3 cellular contexts compared by ENCODE assay signal in the genomic region with DNA sequence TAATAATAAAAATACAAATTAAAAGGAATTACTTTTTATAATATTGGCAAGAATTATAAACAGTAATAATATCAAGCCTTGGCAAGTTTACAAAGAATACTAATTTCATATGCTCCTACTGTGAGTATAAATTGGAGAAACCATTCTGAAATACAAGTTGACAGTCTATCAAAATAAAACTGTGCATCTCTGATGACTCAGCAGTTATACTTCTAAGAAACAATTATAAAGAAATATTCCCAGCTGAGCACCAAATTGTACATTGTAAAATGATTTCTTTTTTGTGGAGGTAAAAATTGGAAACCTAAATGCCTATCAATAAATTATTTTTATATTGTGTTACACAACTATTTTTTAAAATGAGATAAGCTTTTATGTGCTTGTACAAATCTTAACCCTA.
A peak's percentile ranks its signal among the peaks of the same experiment; 100 is the strongest.
TF ChIP-seq lines count a peak whose summit lies in the region.

No MANE protein-coding gene starts in this region.

TF ChIP-seq in HepG2, 621 proteins besides CTCF, POLR2A, EP300 and RAD21:
- TF ChIP-seq MAFF (IDR thresholded peaks at IDR 0.05; ENCODE audit: low read depth, low read length) (peak; percentile 85), FOXO1 (CRISPR knock-in tag; IDR thresholded peaks at IDR 0.05) (no peak), MAFK (conservative IDR thresholded peaks at IDR 0.05 in 1 of 2, IDR thresholded peaks at IDR 0.05 in 1 of 2; ENCODE audit: low read length in 2 of 2) (peak; percentile 75 to 93), BRD4 (CRISPR knock-in tag; IDR thresholded peaks at IDR 0.05) (no peak), NFIC (IDR thresholded peaks at IDR 0.05; ENCODE audit: low read length) (no peak)

TF ChIP-seq in K562, 482 proteins besides CTCF, POLR2A, EP300 and RAD21:
- TF ChIP-seq NFE2L1 (tag; IDR thresholded peaks at IDR 0.05; ENCODE audit: borderline replicate concordance, low read depth) (peak; percentile 18; the same call in 1 of the 2 replicates), GABPB2 (CRISPR knock-in tag; conservative IDR thresholded peaks at IDR 0.05) (no peak), MAFG (tag; conservative IDR thresholded peaks at IDR 0.05) (peak; percentile 65), NR2C1 (IDR thresholded peaks at IDR 0.05) (no peak), NR2C1 (tag; IDR thresholded peaks at IDR 0.05) (no peak), ZNF316 (IDR thresholded peaks at IDR 0.05) (peak; percentile 67), YY1 (IDR thresholded peaks at IDR 0.05; ENCODE audit: borderline replicate concordance in 1 of 3, control insufficient read depth in 1 of 3, extremely low read depth in 1 of 3, insufficient read depth in 3 of 3, insufficient read length in 1 of 3, insufficient replicate concordance in 2 of 3, low read depth in 1 of 3, low read length in 2 of 3) (no peak), MBD1 (CRISPR knock-in tag; IDR thresholded peaks at IDR 0.05) (no peak), C11orf30 (IDR thresholded peaks at IDR 0.05; ENCODE audit: low read depth) (peak; percentile 56; the same call in 1 of the 2 replicates), GTF2F1 (IDR thresholded peaks at IDR 0.05; ENCODE audit: low read depth, low read length) (no peak), MAFF (IDR thresholded peaks at IDR 0.05; ENCODE audit: low read length) (peak; percentile 69), MAFK (IDR thresholded peaks at IDR 0.05; ENCODE audit: low read length) (peak; percentile 73)

TF ChIP-seq in SK-N-SH treated with all-trans-retinoic acid at 6 μM for 48 hours, 23 proteins besides CTCF, POLR2A, EP300 and RAD21:
- TF ChIP-seq ESRRG (CRISPR knock-in tag; IDR thresholded peaks at IDR 0.05) (no peak), RARB (CRISPR knock-in tag; IDR thresholded peaks at IDR 0.05) (no peak), ZNF70 (CRISPR knock-in tag; IDR thresholded peaks at IDR 0.05) (no peak), PPARA (CRISPR knock-in tag; IDR thresholded peaks at IDR 0.05; ENCODE audit: borderline replicate concordance) (no peak), TSHZ2 (CRISPR knock-in tag; IDR thresholded peaks at IDR 0.05) (no peak), ZC3H10 (CRISPR knock-in tag; IDR thresholded peaks at IDR 0.05) (no peak), ZNF8 (CRISPR knock-in tag; IDR thresholded peaks at IDR 0.05) (no peak), ARNTL (CRISPR knock-in tag; IDR thresholded peaks at IDR 0.05; ENCODE audit: borderline replicate concordance, low read depth) (no peak), TCF4 (CRISPR knock-in tag; IDR thresholded peaks at IDR 0.05; ENCODE audit: borderline replicate concordance) (no peak), OSR1 (CRISPR knock-in tag; IDR thresholded peaks at IDR 0.05) (no peak), CSDC2 (CRISPR knock-in tag; IDR thresholded peaks at IDR 0.05) (no peak), PATZ1 (CRISPR knock-in tag; IDR thresholded peaks at IDR 0.05; ENCODE audit: borderline replicate concordance) (no peak), TOX (CRISPR knock-in tag; IDR thresholded peaks at IDR 0.05; ENCODE audit: borderline replicate concordance) (no peak), ZFP30 (CRISPR knock-in tag; IDR thresholded peaks at IDR 0.05) (no peak), ZFP3 (CRISPR knock-in tag; IDR thresholded peaks at IDR 0.05) (no peak), GLIS3 (CRISPR knock-in tag; IDR thresholded peaks at IDR 0.05) (no peak), SNAI2 (CRISPR knock-in tag; IDR thresholded peaks at IDR 0.05) (no peak), CSRNP3 (CRISPR knock-in tag; IDR thresholded peaks at IDR 0.05) (no peak)
- TF ChIP-seq, protein P1, sequence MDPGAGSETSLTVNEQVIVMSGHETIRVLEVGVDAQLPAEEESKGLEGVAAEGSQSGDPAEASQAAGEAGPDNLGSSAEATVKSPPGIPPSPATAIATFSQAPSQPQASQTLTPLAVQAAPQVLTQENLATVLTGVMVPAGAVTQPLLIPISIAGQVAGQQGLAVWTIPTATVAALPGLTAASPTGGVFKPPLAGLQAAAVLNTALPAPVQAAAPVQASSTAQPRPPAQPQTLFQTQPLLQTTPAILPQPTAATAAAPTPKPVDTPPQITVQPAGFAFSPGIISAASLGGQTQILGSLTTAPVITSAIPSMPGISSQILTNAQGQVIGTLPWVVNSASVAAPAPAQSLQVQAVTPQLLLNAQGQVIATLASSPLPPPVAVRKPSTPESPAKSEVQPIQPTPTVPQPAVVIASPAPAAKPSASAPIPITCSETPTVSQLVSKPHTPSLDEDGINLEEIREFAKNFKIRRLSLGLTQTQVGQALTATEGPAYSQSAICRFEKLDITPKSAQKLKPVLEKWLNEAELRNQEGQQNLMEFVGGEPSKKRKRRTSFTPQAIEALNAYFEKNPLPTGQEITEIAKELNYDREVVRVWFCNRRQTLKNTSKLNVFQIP (CRISPR knock-in tag; IDR thresholded peaks at IDR 0.05; ENCODE audit: borderline replicate concordance, low read depth), result no peak
- TF ChIP-seq, protein P2, sequence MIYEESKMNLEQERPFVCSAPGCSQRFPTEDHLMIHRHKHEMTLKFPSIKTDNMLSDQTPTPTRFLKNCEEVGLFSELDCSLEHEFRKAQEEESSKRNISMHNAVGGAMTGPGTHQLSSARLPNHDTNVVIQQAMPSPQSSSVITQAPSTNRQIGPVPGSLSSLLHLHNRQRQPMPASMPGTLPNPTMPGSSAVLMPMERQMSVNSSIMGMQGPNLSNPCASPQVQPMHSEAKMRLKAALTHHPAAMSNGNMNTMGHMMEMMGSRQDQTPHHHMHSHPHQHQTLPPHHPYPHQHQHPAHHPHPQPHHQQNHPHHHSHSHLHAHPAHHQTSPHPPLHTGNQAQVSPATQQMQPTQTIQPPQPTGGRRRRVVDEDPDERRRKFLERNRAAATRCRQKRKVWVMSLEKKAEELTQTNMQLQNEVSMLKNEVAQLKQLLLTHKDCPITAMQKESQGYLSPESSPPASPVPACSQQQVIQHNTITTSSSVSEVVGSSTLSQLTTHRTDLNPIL (CRISPR knock-in tag; IDR thresholded peaks at IDR 0.05; ENCODE audit: low read depth), result no peak
